15 cellular contexts compared by ENCODE assay signal in the genomic region with DNA sequence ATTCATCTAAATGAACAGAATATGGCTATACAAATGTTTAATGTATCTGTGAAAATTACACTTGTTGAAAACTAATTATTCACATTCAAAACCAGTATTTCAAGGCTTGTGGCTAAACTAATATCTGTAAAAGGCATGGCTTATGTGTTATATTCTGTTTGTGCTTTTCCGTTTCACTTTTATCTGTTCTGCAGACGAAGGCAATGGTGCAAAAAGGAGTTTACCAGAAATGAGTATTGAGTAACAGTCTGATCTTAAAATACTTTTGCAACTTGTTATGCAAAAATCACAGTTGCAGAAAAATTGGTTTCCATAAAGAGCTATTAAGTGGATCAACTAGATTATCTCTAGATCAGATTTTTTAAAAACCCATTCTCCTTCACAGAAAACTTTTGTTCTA. TPM values are rescaled to one million over a fixed set of nuclear protein-coding genes. Genes with fewer than 3 reads are reported as not detected.
DNase-seq lines count a peak whose midpoint lies in the region; ATAC-seq and TF ChIP-seq lines count a peak whose summit lies in the region.
"Had no signal": no experiment of that assay in that cellular context is flagged by ENCODE, and none has a peak within 500 bp of the region (broad histone marks: within the 10 kb centered on the region; RNA-seq: fewer than 3 reads in every experiment).

No MANE protein-coding gene starts in this region.

- no peak overlapping the region for H3K27ac ChIP-seq in BLaER1
- H3K27ac ChIP-seq: pancreas had no signal

- H3K4me3 Mint-ChIP-seq in activated CD8-positive, alpha-beta memory T cell treated with anti-CD3 and anti-CD28 coated beads, Interleukin-2, amount 10 ng/mL, durations not matched to agents 7 days and 5 days: no peak overlapping the region

- CTCF ChIA-PET in activated CD8-positive, alpha-beta memory T cell treated with anti-CD3 and anti-CD28 coated beads, Interleukin-2, amount 10 ng/mL, durations not matched to agents 7 days and 5 days (lab: Charles Lee): no interaction called here

- 0 out of 2 replicates have a peak overlapping the region, but pooled peaks have one; percentile 21 for H3K4me2 ChIP-seq in BLaER1

- H3K9ac ChIP-seq in BLaER1: no peak overlapping the region

- H3K4me3 ChIP-seq in BLaER1: no peak overlapping the region
- H3K4me3 ChIP-seq: heart right ventricle, pancreas had no signal

- ATAC-seq in GM18909 (IDR thresholded peaks at IDR 0.05; ENCODE audit: poor library complexity, unreplicated experiment) (peak; percentile 86), HG02588 (IDR thresholded peaks at IDR 0.05; ENCODE audit: unreplicated experiment) (peak; percentile 67), HG03378 (IDR thresholded peaks at IDR 0.05; ENCODE audit: unreplicated experiment) (peak; percentile 82)
- ATAC-seq in activated CD8-positive, alpha-beta memory T cell treated with anti-CD3 and anti-CD28 coated beads, Interleukin-2, amount 10 ng/mL, durations not matched to agents 7 days and 5 days: no peak
- ATAC-seq: heart right ventricle, pancreas had no signal

- no peaks in the 10 kb centered on the region for H4K20me1 ChIP-seq in BLaER1

- H3K27me3 ChIP-seq in BLaER1: no peaks in the 10 kb centered on the region
- H3K27me3 ChIP-seq: heart right ventricle, pancreas had no signal

- H3K4me1 Mint-ChIP-seq in activated CD8-positive, alpha-beta memory T cell treated with anti-CD3 and anti-CD28 coated beads, Interleukin-2, amount 10 ng/mL, durations not matched to agents 7 days and 5 days: peaks cover 6% of the 10 kb centered on the region

- peaks cover 10% of the 10 kb centered on the region for H3K27me3 Mint-ChIP-seq in activated CD8-positive, alpha-beta memory T cell treated with anti-CD3 and anti-CD28 coated beads, Interleukin-2, amount 10 ng/mL, durations not matched to agents 7 days and 5 days

- H3K9me3 Mint-ChIP-seq in activated CD8-positive, alpha-beta memory T cell treated with anti-CD3 and anti-CD28 coated beads, Interleukin-2, amount 10 ng/mL, durations not matched to agents 7 days and 5 days (ENCODE audit: low read depth): no peaks in the 10 kb centered on the region

- TF ChIP-seq POLR2A in erythroblast (IDR thresholded peaks at IDR 0.05; ENCODE audit: low read length): no peak

- no peaks in the 10 kb centered on the region for H3K4me1 ChIP-seq in BLaER1
- H3K4me1 ChIP-seq: heart right ventricle, pancreas had no signal

- no peak overlapping the region for H3K27ac Mint-ChIP-seq in activated CD8-positive, alpha-beta memory T cell treated with anti-CD3 and anti-CD28 coated beads, Interleukin-2, amount 10 ng/mL, durations not matched to agents 7 days and 5 days

- no peaks in the 10 kb centered on the region for H3K36me3 ChIP-seq in BLaER1
- H3K36me3 ChIP-seq: heart right ventricle, pancreas had no signal

- H3K36me3 Mint-ChIP-seq in activated CD8-positive, alpha-beta memory T cell treated with anti-CD3 and anti-CD28 coated beads, Interleukin-2, amount 10 ng/mL, durations not matched to agents 7 days and 5 days: peaks cover 2% of the 10 kb centered on the region

- DNase-seq in activated CD8-positive, alpha-beta memory T cell treated with anti-CD3 and anti-CD28 coated beads, Interleukin-2, amount 10 ng/mL, durations not matched to agents 7 days and 5 days: no peak
- DNase-seq in HUDEP-2 (lab: John Stamatoyannopoulos, UW; ENCODE audit: unreplicated experiment in 76 of 76) (no peak), erythroblast (lab: John Stamatoyannopoulos, UW) (no peak)
- DNase-seq in stimulated activated CD8-positive, alpha-beta memory T cell treated with anti-CD3 and anti-CD28 coated beads, Interleukin-4, amount 100 ng/mL, for 48 hours: no peak
- DNase-seq: DMS53; effector CD4-positive, alpha-beta T cell; heart right ventricle; IMR-90; NCI-H2029 treated with DMSO at 0.1 percent for 48 hours; pancreas; stimulated activated naive CD4-positive, alpha-beta T cell had no signal

- H3K9me3 ChIP-seq in BLaER1: no peaks in the 10 kb centered on the region
- H3K9me3 ChIP-seq: heart right ventricle, pancreas had no signal

RNA-seq across cellular contexts. Expression of gene STX11, which starts 9.5 kb away (rescaled TPM):
- 10 to 100 TPM; 26.5 to 29.0 TPM for total RNA-seq in activated CD8-positive, alpha-beta memory T cell treated with anti-CD3 and anti-CD28 coated beads, Interleukin-2, amount 10 ng/mL, durations not matched to agents 7 days and 5 days

RNA-seq across cellular contexts. Expression of gene SF3B5, which starts 45.5 kb away (rescaled TPM):
- 100 to 1,000 TPM; 151 to 176 TPM for total RNA-seq in activated CD8-positive, alpha-beta memory T cell treated with anti-CD3 and anti-CD28 coated beads, Interleukin-2, amount 10 ng/mL, durations not matched to agents 7 days and 5 days
